In the genomic region with DNA sequence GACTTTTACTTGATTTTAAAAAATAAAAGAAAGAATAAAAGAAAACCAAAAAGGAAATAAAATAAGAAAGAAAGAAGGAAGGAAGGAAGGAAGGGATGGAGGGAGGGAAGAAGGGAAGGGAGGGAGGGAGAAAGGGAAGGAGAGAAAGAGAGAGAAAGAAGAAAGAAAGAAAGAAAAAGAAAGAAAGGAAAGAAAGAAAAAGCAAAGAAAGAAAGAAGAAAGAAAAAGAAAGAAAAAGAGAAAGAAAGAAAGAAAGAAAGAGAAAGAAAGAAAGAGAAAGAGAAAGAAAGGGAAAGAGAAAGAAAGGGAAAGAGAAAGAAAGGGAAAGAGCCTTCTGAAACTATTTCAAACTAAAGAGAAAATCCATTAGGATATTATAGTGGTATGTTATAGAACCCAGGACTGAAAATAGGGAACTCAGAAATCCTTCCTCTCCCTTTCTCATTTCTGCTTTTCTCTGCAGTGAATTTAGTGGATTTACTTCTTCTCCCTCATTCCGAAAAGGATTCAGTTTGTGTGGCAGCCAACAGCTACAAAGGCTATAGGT, we compare ENCODE assay signal across 7 cellular contexts.
"Had no signal": no experiment of that assay in that cellular context is flagged by ENCODE, and none has a peak within 500 bp of the region (broad histone marks: within the 10 kb centered on the region; RNA-seq: fewer than 3 reads in every experiment).

No MANE protein-coding gene starts in this region.

- H3K27me3 Mint-ChIP-seq: IgD-negative memory B cell had no signal

- H3K4me3 ChIP-seq: GM23338, HAP-1 had no signal

- H2AFZ ChIP-seq: GM23338 had no signal

- H3K36me3 Mint-ChIP-seq: IgD-negative memory B cell had no signal

- H3K27ac Mint-ChIP-seq: GM23338, IgD-negative memory B cell had no signal

- H3K4me1 Mint-ChIP-seq: IgD-negative memory B cell had no signal

- H3K9me3 Mint-ChIP-seq: GM23338 had no signal

- FAIRE-seq: HTR-8/SVneo had no signal

- H3K4me1 ChIP-seq: HAP-1 had no signal

- H3K4me2 ChIP-seq: GM23338 had no signal

- H3K36me3 ChIP-seq: HAP-1 had no signal

- H3K4me3 Mint-ChIP-seq: GM23338, IgD-negative memory B cell had no signal

- H3K9me3 ChIP-seq: HAP-1 had no signal

- DNase-seq: H7, KG1 had no signal

- ATAC-seq: GM23338, HCT116 had no signal
